ENCODE assay signal across 1 cellular context in genomic region chr12:24378548-24379011, GRCh38.
TF ChIP-seq lines count a peak whose summit lies in the region.

No MANE protein-coding gene starts in this region.

TF ChIP-seq in HEK293, 187 proteins besides CTCF, POLR2A, EP300 and RAD21 (continued from another document):
- TF ChIP-seq TSHZ1 (tag by site-specific recombination; IDR thresholded peaks at IDR 0.05; ENCODE audit: borderline replicate concordance) (peak; percentile 86; the same call in 1 of the 2 replicates), YY1 (tag by site-specific recombination; IDR thresholded peaks at IDR 0.05) (0 out of 2 replicates have a peak, but pooled peaks have one; percentile 53), BCL11B (tag by site-specific recombination; IDR thresholded peaks at IDR 0.05; ENCODE audit: low read depth) (peak; percentile 65; the same call in 1 of the 2 replicates), KLF10 (tag by site-specific recombination; IDR thresholded peaks at IDR 0.05) (peak; percentile 93), ZNF624 (tag by site-specific recombination; IDR thresholded peaks at IDR 0.05) (no peak), ZNF426 (tag by site-specific recombination; IDR thresholded peaks at IDR 0.05) (no peak), SCRT2 (tag by site-specific recombination; IDR thresholded peaks at IDR 0.05) (peak; percentile 94), ZNF10 (tag by site-specific recombination; IDR thresholded peaks at IDR 0.05) (peak; percentile 83; the same call in 1 of the 2 replicates), AEBP2 (tag by site-specific recombination; IDR thresholded peaks at IDR 0.05; ENCODE audit: borderline replicate concordance) (no peak), GFI1B (tag by site-specific recombination; IDR thresholded peaks at IDR 0.05) (peak; percentile 96), FEZF1 (tag by site-specific recombination; IDR thresholded peaks at IDR 0.05) (peak; percentile 95), ZBTB17 (tag by site-specific recombination; IDR thresholded peaks at IDR 0.05) (peak; percentile 57; the same call in 1 of the 2 replicates), ZNF555 (tag by site-specific recombination; conservative IDR thresholded peaks at IDR 0.05) (no peak), ZNF501 (tag by site-specific recombination; IDR thresholded peaks at IDR 0.05) (peak; percentile 66; the same call in 1 of the 2 replicates), KLF8 (tag by site-specific recombination; IDR thresholded peaks at IDR 0.05) (peak; percentile 75), ZNF423 (tag by site-specific recombination; IDR thresholded peaks at IDR 0.05) (0 out of 2 replicates have a peak, but pooled peaks have one; percentile 33), GLIS2 (tag by site-specific recombination; IDR thresholded peaks at IDR 0.05) (peak; percentile 55; the same call in 1 of the 2 replicates), ZBTB48 (tag by site-specific recombination; IDR thresholded peaks at IDR 0.05) (no peak), ZSCAN16 (tag by site-specific recombination; IDR thresholded peaks at IDR 0.05) (no peak), OVOL3 (tag by site-specific recombination; IDR thresholded peaks at IDR 0.05) (peak; percentile 80; the same call in 1 of the 2 replicates), OSR2 (tag by site-specific recombination; IDR thresholded peaks at IDR 0.05) (peak; percentile 91)
